ENCODE assay signal across 1 cellular context in genomic region chr18:3255611-3256165, GRCh38.
TF ChIP-seq lines count a peak whose summit lies in the region.

No MANE protein-coding gene starts in this region.

TF ChIP-seq in K562, 482 proteins besides CTCF, POLR2A, EP300 and RAD21:
- TF ChIP-seq PREB (CRISPR knock-in tag; IDR thresholded peaks at IDR 0.05) (0 out of 2 replicates have a peak, but pooled peaks have one; percentile 22), BRD9 (IDR thresholded peaks at IDR 0.05; ENCODE audit: low read depth, partially characterized antibody) (no peak), SPI1 (IDR thresholded peaks at IDR 0.05; ENCODE audit: borderline replicate concordance, low read depth, low read length) (peak; percentile 34; the same call in 1 of the 2 replicates), MXD1 (CRISPR knock-in tag; IDR thresholded peaks at IDR 0.05; ENCODE audit: borderline replicate concordance, poor library complexity, severe bottlenecking) (no peak), ZBTB34 (CRISPR knock-in tag; IDR thresholded peaks at IDR 0.05) (0 out of 2 replicates have a peak, but pooled peaks have one; percentile 3)
